Comparison of ENCODE assay signal across 2 cellular contexts in genomic region chr3:149611149-149611548, GRCh38.
TF ChIP-seq lines count a peak whose summit lies in the region.

No MANE protein-coding gene starts in this region.

TF ChIP-seq in A549, 52 proteins besides CTCF, POLR2A, EP300 and RAD21:
- TF ChIP-seq MAFK (IDR thresholded peaks at IDR 0.05; ENCODE audit: partially characterized antibody), result no peak
- TF ChIP-seq REST (IDR thresholded peaks at IDR 0.05), result no peak
- TF ChIP-seq EHF (CRISPR knock-in tag; IDR thresholded peaks at IDR 0.05), result no peak
- no peak for TF ChIP-seq BHLHE40 (IDR thresholded peaks at IDR 0.05; ENCODE audit: low read depth, low read length)
- no peak for TF ChIP-seq RARB (CRISPR knock-in tag; IDR thresholded peaks at IDR 0.05)
- TF ChIP-seq FOXS1 (CRISPR knock-in tag; IDR thresholded peaks at IDR 0.05), result no peak
TF ChIP-seq in A549: peak in this region for 0.

TF ChIP-seq in GM12878, 131 proteins besides CTCF, POLR2A, EP300 and RAD21:
- TF ChIP-seq HDAC2 (IDR thresholded peaks at IDR 0.05) (no peak), ZBTB40 (IDR thresholded peaks at IDR 0.05; ENCODE audit: borderline replicate concordance) (peak; percentile 69; the same call in 1 of the 2 replicates)
